ENCODE assay signal across 13 cellular contexts in the genomic region with DNA sequence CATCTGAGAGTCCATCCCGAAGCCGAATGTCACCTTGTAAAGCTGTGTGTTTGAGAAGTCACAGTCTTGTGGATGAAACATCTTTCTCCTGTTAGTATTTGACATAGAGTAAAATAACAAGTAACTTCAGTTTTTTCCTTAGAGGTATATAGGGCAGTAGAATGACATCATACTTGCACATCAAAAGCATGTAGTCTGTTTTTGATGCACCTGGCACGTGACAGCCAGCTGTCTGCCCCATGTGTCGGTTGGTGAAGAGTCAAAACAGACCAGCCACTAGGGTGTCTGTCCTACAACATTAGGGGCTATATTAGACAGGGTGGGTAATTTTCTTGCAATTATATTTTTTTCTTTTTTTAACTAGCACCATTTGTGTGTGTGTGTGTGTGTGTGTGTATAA.
DNase-seq lines count a peak whose midpoint lies in the region; ATAC-seq lines count a peak whose summit lies in the region.
"Had no signal": no experiment of that assay in that cellular context is flagged by ENCODE, and none has a peak within 500 bp of the region (broad histone marks: within the 10 kb centered on the region; RNA-seq: fewer than 3 reads in every experiment).

No MANE protein-coding gene starts in this region.

- H3K36me3 Mint-ChIP-seq in activated T-cell treated with anti-CD3 and anti-CD28 coated beads, Interleukin-2, amount 50 U/mL, for 24 hours (ENCODE audit: low read depth) = peaks cover 59% of the 10 kb centered on the region
- peaks cover 9% of the 10 kb centered on the region for H3K36me3 Mint-ChIP-seq in T-helper 17 cell (ENCODE audit: low read depth)
- peaks cover 72% of the 10 kb centered on the region for H3K36me3 Mint-ChIP-seq in activated naive CD8-positive, alpha-beta T cell treated with anti-CD3 and anti-CD28 coated beads for 36 hours
- H3K36me3 Mint-ChIP-seq in stimulated activated effector memory CD8-positive, alpha-beta T cell treated with anti-CD3 and anti-CD28 coated beads, Interleukin-12 subunit alpha, Interleukin-12 subunit beta, amount 100 ng/mL, for 72 hours = peaks cover 100% of the 10 kb centered on the region

- H3K27me3 Mint-ChIP-seq in activated T-cell treated with anti-CD3 and anti-CD28 coated beads, Interleukin-2, amount 50 U/mL, for 24 hours = no peaks in the 10 kb centered on the region
- no peaks in the 10 kb centered on the region for H3K27me3 Mint-ChIP-seq in T-helper 17 cell
- H3K27me3 Mint-ChIP-seq in activated naive CD8-positive, alpha-beta T cell treated with anti-CD3 and anti-CD28 coated beads for 36 hours = no peaks in the 10 kb centered on the region

- DNase-seq in activated T-cell treated with anti-CD3 and anti-CD28 coated beads, Interleukin-2, amount 50 U/mL, for 1 hour = peak; percentile 58
- no peak for DNase-seq in activated T-cell treated with anti-CD3 and anti-CD28 coated beads, Interleukin-2, amount 50 U/mL, for 24 hours
- DNase-seq in T-helper 17 cell = peak; percentile 20 to 51 (median 43)
- DNase-seq in activated naive CD8-positive, alpha-beta T cell treated with anti-CD3 and anti-CD28 coated beads for 36 hours = no peak
- DNase-seq in stimulated activated effector memory CD8-positive, alpha-beta T cell treated with anti-CD3 and anti-CD28 coated beads, Interleukin-12 subunit alpha, Interleukin-12 subunit beta, amount 100 ng/mL, for 72 hours (ENCODE audit: low spot score in 2 of 2) = no peak
- no peak for DNase-seq in kidney tubule cell (ENCODE audit: low spot score)
- no peak for DNase-seq in occipital lobe (lab: John Stamatoyannopoulos, UW)
- DNase-seq: body of pancreas, HCEC 1CT, lower lobe of right lung, NCI-H2029, thyroid gland had no signal

- H3K9me3 Mint-ChIP-seq in activated T-cell treated with anti-CD3 and anti-CD28 coated beads, Interleukin-2, amount 50 U/mL, for 24 hours = no peaks in the 10 kb centered on the region
- peaks cover 5% of the 10 kb centered on the region for H3K9me3 Mint-ChIP-seq in activated naive CD8-positive, alpha-beta T cell treated with anti-CD3 and anti-CD28 coated beads for 36 hours
- no peaks in the 10 kb centered on the region for H3K9me3 Mint-ChIP-seq in stimulated activated effector memory CD8-positive, alpha-beta T cell treated with anti-CD3 and anti-CD28 coated beads, Interleukin-12 subunit alpha, Interleukin-12 subunit beta, amount 100 ng/mL, for 72 hours

- H3K9me3 ChIP-seq in T-helper 17 cell (ENCODE audit: control insufficient read depth, low read length, poor library complexity, severe bottlenecking) = no peaks in the 10 kb centered on the region
- H3K9me3 ChIP-seq: body of pancreas, lower lobe of right lung, thyroid gland had no signal

- peak; percentile 90 for ATAC-seq in T-helper 17 cell
- peak; percentile 75 for ATAC-seq in stimulated activated effector memory CD8-positive, alpha-beta T cell treated with anti-CD3 and anti-CD28 coated beads, Interleukin-12 subunit alpha, Interleukin-12 subunit beta, amount 100 ng/mL, for 72 hours
- ATAC-seq in HG03469 (IDR thresholded peaks at IDR 0.05; ENCODE audit: unreplicated experiment) = no peak
- ATAC-seq: body of pancreas, lower lobe of right lung had no signal

- H3K4me1 Mint-ChIP-seq in activated T-cell treated with anti-CD3 and anti-CD28 coated beads, Interleukin-2, amount 50 U/mL, for 24 hours (ENCODE audit: low read depth) = peaks cover 48% of the 10 kb centered on the region
- H3K4me1 Mint-ChIP-seq in T-helper 17 cell = peaks cover 26% of the 10 kb centered on the region
- peaks cover 39% of the 10 kb centered on the region for H3K4me1 Mint-ChIP-seq in activated naive CD8-positive, alpha-beta T cell treated with anti-CD3 and anti-CD28 coated beads for 36 hours
- H3K4me1 Mint-ChIP-seq in stimulated activated effector memory CD8-positive, alpha-beta T cell treated with anti-CD3 and anti-CD28 coated beads, Interleukin-12 subunit alpha, Interleukin-12 subunit beta, amount 100 ng/mL, for 72 hours = peaks cover 40% of the 10 kb centered on the region

- no peak overlapping the region for H3K27ac Mint-ChIP-seq in activated T-cell treated with anti-CD3 and anti-CD28 coated beads, Interleukin-2, amount 50 U/mL, for 24 hours
- peak overlapping the region; percentile 87 for H3K27ac Mint-ChIP-seq in T-helper 17 cell
- peak overlapping the region; percentile 52 for H3K27ac Mint-ChIP-seq in activated naive CD8-positive, alpha-beta T cell treated with anti-CD3 and anti-CD28 coated beads for 36 hours
- H3K27ac Mint-ChIP-seq in stimulated activated effector memory CD8-positive, alpha-beta T cell treated with anti-CD3 and anti-CD28 coated beads, Interleukin-12 subunit alpha, Interleukin-12 subunit beta, amount 100 ng/mL, for 72 hours = no peak overlapping the region

- H3K4me3 Mint-ChIP-seq in activated T-cell treated with anti-CD3 and anti-CD28 coated beads, Interleukin-2, amount 50 U/mL, for 24 hours = no peak overlapping the region
- H3K4me3 Mint-ChIP-seq in T-helper 17 cell = peak overlapping the region; percentile 59
- H3K4me3 Mint-ChIP-seq in activated naive CD8-positive, alpha-beta T cell treated with anti-CD3 and anti-CD28 coated beads for 36 hours = no peak overlapping the region
- H3K4me3 Mint-ChIP-seq in stimulated activated effector memory CD8-positive, alpha-beta T cell treated with anti-CD3 and anti-CD28 coated beads, Interleukin-12 subunit alpha, Interleukin-12 subunit beta, amount 100 ng/mL, for 72 hours = no peak overlapping the region

Comparison
In these comparisons a context has a peak if more than half of its experiments do, and no peak if none do; other contexts are left out.
1. DNase-seq: peak in activated T-cell treated with anti-CD3 and anti-CD28 coated beads, Interleukin-2, amount 50 U/mL, for 1 hour (single experiment) and T-helper 17 cell (3 of 3); none in activated T-cell treated with anti-CD3 and anti-CD28 coated beads, Interleukin-2, amount 50 U/mL, for 24 hours (single experiment), activated naive CD8-positive, alpha-beta T cell treated with anti-CD3 and anti-CD28 coated beads for 36 hours (single experiment), stimulated activated effector memory CD8-positive, alpha-beta T cell treated with anti-CD3 and anti-CD28 coated beads, Interleukin-12 subunit alpha, Interleukin-12 subunit beta, amount 100 ng/mL, for 72 hours (0 of 2), kidney tubule cell (single experiment) and occipital lobe (single experiment).
2. H3K27ac Mint-ChIP-seq: peak in T-helper 17 cell (single experiment) and activated naive CD8-positive, alpha-beta T cell treated with anti-CD3 and anti-CD28 coated beads for 36 hours (single experiment); none in activated T-cell treated with anti-CD3 and anti-CD28 coated beads, Interleukin-2, amount 50 U/mL, for 24 hours (single experiment) and stimulated activated effector memory CD8-positive, alpha-beta T cell treated with anti-CD3 and anti-CD28 coated beads, Interleukin-12 subunit alpha, Interleukin-12 subunit beta, amount 100 ng/mL, for 72 hours (single experiment).